In the genomic region with DNA sequence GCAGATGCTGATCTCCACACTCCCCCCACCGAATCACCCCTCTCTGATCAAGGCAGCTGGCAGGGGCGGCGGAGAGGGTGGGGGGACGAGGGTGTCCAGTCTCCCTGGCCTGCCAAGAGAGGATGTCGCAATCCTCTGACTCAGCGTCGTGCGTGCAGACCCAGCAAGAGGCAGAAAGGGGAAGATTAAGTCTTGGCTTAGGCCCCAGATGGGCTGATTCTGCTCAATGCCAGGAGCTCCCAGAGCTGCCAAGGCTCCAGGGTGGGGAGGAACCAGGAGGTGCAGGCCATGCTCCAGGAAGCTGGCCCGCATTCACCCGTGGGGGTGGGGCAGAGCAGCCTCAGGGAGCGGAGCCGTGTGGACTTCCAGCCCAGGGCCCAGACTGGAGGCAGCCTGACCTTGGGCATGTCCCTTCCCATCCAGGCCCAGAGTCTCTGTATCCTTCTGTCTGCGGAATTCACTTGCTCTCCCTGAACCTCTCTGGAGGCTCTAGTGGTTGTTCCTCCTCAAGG, we compare ENCODE assay signal across 8 cellular contexts. TPM values are rescaled to one million over a fixed set of nuclear protein-coding genes. Genes with fewer than 3 reads are reported as not detected.
DNase-seq lines count a peak whose midpoint lies in the region; ATAC-seq and TF ChIP-seq lines count a peak whose summit lies in the region.

No MANE protein-coding gene starts in this region.

- intact Hi-C loops in activated CD8-positive, alpha-beta T cell treated with anti-CD3 and anti-CD28 coated beads for 36 hours (cut with micrococcal nuclease) = no loop called here
- intact Hi-C loops in ascending aorta (cut with DNase I) = loop anchor here (2.0 kb wide), 2 partner anchors 15 to 17 kb away; no protein-coding TSS in a partner anchor

- no peaks in the 10 kb centered on the region for H3K36me3 Mint-ChIP-seq in activated CD8-positive, alpha-beta T cell treated with anti-CD3 and anti-CD28 coated beads for 36 hours (ENCODE audit: low read depth)
- no peaks in the 10 kb centered on the region for H3K36me3 Mint-ChIP-seq in activated CD8-positive, alpha-beta T cell treated with anti-CD3 and anti-CD28 coated beads, Interleukin-2, amount 10 ng/mL, durations not matched to agents 7 days and 5 days (ENCODE audit: low read depth)

- ATAC-seq in activated CD8-positive, alpha-beta T cell treated with anti-CD3 and anti-CD28 coated beads for 36 hours = peak; percentile 49
- no peak for ATAC-seq in activated CD8-positive, alpha-beta T cell treated with anti-CD3 and anti-CD28 coated beads, Interleukin-2, amount 10 ng/mL, durations not matched to agents 7 days and 5 days

- CTCF ChIA-PET in activated CD8-positive, alpha-beta T cell treated with anti-CD3 and anti-CD28 coated beads for 36 hours (lab: Charles Lee) = interaction anchor here (0.8 to 6.5 kb wide), 3 partner anchors 18 to 42 kb away, joined by 3 to 43 read pairs (median 7); no protein-coding TSS in a partner anchor
- CTCF ChIA-PET in activated CD8-positive, alpha-beta T cell treated with anti-CD3 and anti-CD28 coated beads, Interleukin-2, amount 10 ng/mL, durations not matched to agents 7 days and 5 days (lab: Charles Lee) = interaction anchor here (1.2 to 4.4 kb wide), 2 partner anchors 18 to 29 kb away, joined by 5 to 24 read pairs; no protein-coding TSS in a partner anchor

- H3K4me1 Mint-ChIP-seq in activated CD8-positive, alpha-beta T cell treated with anti-CD3 and anti-CD28 coated beads for 36 hours (ENCODE audit: low read depth) = peaks cover 17% of the 10 kb centered on the region
- peaks cover 38% of the 10 kb centered on the region for H3K4me1 Mint-ChIP-seq in activated CD8-positive, alpha-beta T cell treated with anti-CD3 and anti-CD28 coated beads, Interleukin-2, amount 10 ng/mL, durations not matched to agents 7 days and 5 days (ENCODE audit: low read depth)

- TF ChIP-seq CTCF in activated CD8-positive, alpha-beta T cell treated with anti-CD3 and anti-CD28 coated beads for 36 hours (IDR thresholded peaks at IDR 0.05) = no peak
- TF ChIP-seq CTCF in ascending aorta (IDR thresholded peaks at IDR 0.05) = no peak
- no peak for TF ChIP-seq CTCF in GM10266 (IDR thresholded peaks at IDR 0.05; ENCODE audit: control insufficient read depth, insufficient read depth, low read depth, missing control alignments)

- H3K36me3 ChIP-seq in ascending aorta (no peaks in the 10 kb centered on the region), rectal smooth muscle tissue (ENCODE audit: control insufficient read depth, insufficient read depth, low read length) (no peaks in the 10 kb centered on the region)

- no peak overlapping the region for H3K9ac ChIP-seq in rectal smooth muscle tissue (ENCODE audit: low read length)

- no peaks in the 10 kb centered on the region for H3K9me3 Mint-ChIP-seq in activated CD8-positive, alpha-beta T cell treated with anti-CD3 and anti-CD28 coated beads for 36 hours
- no peaks in the 10 kb centered on the region for H3K9me3 Mint-ChIP-seq in activated CD8-positive, alpha-beta T cell treated with anti-CD3 and anti-CD28 coated beads, Interleukin-2, amount 10 ng/mL, durations not matched to agents 7 days and 5 days (ENCODE audit: insufficient read depth)

- H3K4me3 ChIP-seq in ascending aorta (peak overlapping the region in 1 of 2 donors; percentile 17), rectal smooth muscle tissue (ENCODE audit: low read length) (peak overlapping the region; percentile 41)

- peaks cover 24 to 32% of the 10 kb centered on the region in 2 donors for H3K4me1 ChIP-seq in ascending aorta
- H3K4me1 ChIP-seq in rectal smooth muscle tissue (ENCODE audit: control insufficient read depth, insufficient read depth, low read length) = peaks cover 26% of the 10 kb centered on the region

- no peaks in the 10 kb centered on the region for H3K27me3 Mint-ChIP-seq in activated CD8-positive, alpha-beta T cell treated with anti-CD3 and anti-CD28 coated beads for 36 hours
- H3K27me3 Mint-ChIP-seq in activated CD8-positive, alpha-beta T cell treated with anti-CD3 and anti-CD28 coated beads, Interleukin-2, amount 10 ng/mL, durations not matched to agents 7 days and 5 days (ENCODE audit: low read depth) = peaks cover 5% of the 10 kb centered on the region

- H3K27ac ChIP-seq in ascending aorta = peak overlapping the region; percentile 82 to 83
- H3K27ac ChIP-seq in rectal smooth muscle tissue (ENCODE audit: low read depth, low read length) = peak overlapping the region; percentile 91

- no peak overlapping the region for H3K4me3 Mint-ChIP-seq in activated CD8-positive, alpha-beta T cell treated with anti-CD3 and anti-CD28 coated beads for 36 hours
- H3K4me3 Mint-ChIP-seq in activated CD8-positive, alpha-beta T cell treated with anti-CD3 and anti-CD28 coated beads, Interleukin-2, amount 10 ng/mL, durations not matched to agents 7 days and 5 days = no peak overlapping the region

- H3K9me3 ChIP-seq in ascending aorta = no peaks in the 10 kb centered on the region

- peak; percentile 46 for DNase-seq in activated CD8-positive, alpha-beta T cell treated with anti-CD3 and anti-CD28 coated beads for 36 hours
- DNase-seq in activated CD8-positive, alpha-beta T cell treated with anti-CD3 and anti-CD28 coated beads, Interleukin-2, amount 10 ng/mL, durations not matched to agents 7 days and 5 days = no peak
- peak; percentile 98 for DNase-seq in NCI-H460 (ENCODE audit: extremely low read depth, low read depth)
- DNase-seq in ascending aorta (ENCODE audit: low spot score in 2 of 2) = peak; percentile 97 to 99
- DNase-seq in hepatic stellate cell (ENCODE audit: low spot score) = peak; percentile 96
- no peak for DNase-seq in NCI-H146 treated with DMSO at 0.1 percent for 48 hours (lab: John Stamatoyannopoulos, UW; ENCODE audit: unreplicated experiment)
- DNase-seq in GM10266 (ENCODE audit: extremely low spot score) = no peak

- H3K27me3 ChIP-seq in ascending aorta (no peaks in the 10 kb centered on the region), rectal smooth muscle tissue (ENCODE audit: control insufficient read depth, insufficient read depth, low read length) (no peaks in the 10 kb centered on the region)

- H3K27ac Mint-ChIP-seq in activated CD8-positive, alpha-beta T cell treated with anti-CD3 and anti-CD28 coated beads for 36 hours = peak overlapping the region; percentile 46
- H3K27ac Mint-ChIP-seq in activated CD8-positive, alpha-beta T cell treated with anti-CD3 and anti-CD28 coated beads, Interleukin-2, amount 10 ng/mL, durations not matched to agents 7 days and 5 days = no peak overlapping the region

- POLR2A ChIA-PET in activated CD8-positive, alpha-beta T cell treated with anti-CD3 and anti-CD28 coated beads for 36 hours (lab: Charles Lee) = no interaction called here
- POLR2A ChIA-PET in activated CD8-positive, alpha-beta T cell treated with anti-CD3 and anti-CD28 coated beads, Interleukin-2, amount 10 ng/mL, durations not matched to agents 7 days and 5 days (lab: Charles Lee) = no interaction called here

RNA-seq across cellular contexts. Expression of a gene that starts 6.6 kb away (rescaled TPM):
- 10 to 100 TPM; 22.8 to 27.7 TPM for total RNA-seq in activated CD8-positive, alpha-beta T cell treated with anti-CD3 and anti-CD28 coated beads for 36 hours
- total RNA-seq in activated CD8-positive, alpha-beta T cell treated with anti-CD3 and anti-CD28 coated beads, Interleukin-2, amount 10 ng/mL, durations not matched to agents 7 days and 5 days = 10 to 100 TPM; 22.4 to 25.1 TPM
- total RNA-seq in NCI-H460 (2014; rRNA removed; shearing (Covaris generic)) = 12.6 and 16.5 TPM in 2 replicates
- 14.4 and 39.9 TPM in 2 replicates for polyA plus RNA-seq in NCI-H460 (2014; cell fraction: nucleus; rRNA removed)
- total RNA-seq in ascending aorta = 66.2 TPM

RNA-seq across cellular contexts. Expression of a gene that starts 35.8 kb away (rescaled TPM):
- total RNA-seq in activated CD8-positive, alpha-beta T cell treated with anti-CD3 and anti-CD28 coated beads for 36 hours = not detected
- total RNA-seq in activated CD8-positive, alpha-beta T cell treated with anti-CD3 and anti-CD28 coated beads, Interleukin-2, amount 10 ng/mL, durations not matched to agents 7 days and 5 days = not detected
- total RNA-seq in NCI-H460 (2014; rRNA removed; shearing (Covaris generic)) = not detected in 2 replicates
- polyA plus RNA-seq in NCI-H460 (2014; cell fraction: nucleus; rRNA removed) = not detected in 2 replicates
- not detected for total RNA-seq in ascending aorta

RNA-seq across cellular contexts. Expression of a gene that starts 42.9 kb away (rescaled TPM):
- total RNA-seq in activated CD8-positive, alpha-beta T cell treated with anti-CD3 and anti-CD28 coated beads for 36 hours = not detected
- total RNA-seq in activated CD8-positive, alpha-beta T cell treated with anti-CD3 and anti-CD28 coated beads, Interleukin-2, amount 10 ng/mL, durations not matched to agents 7 days and 5 days = not detected
- total RNA-seq in NCI-H460 (2014; rRNA removed; shearing (Covaris generic)) = not detected in 2 replicates
- not detected in 2 replicates for polyA plus RNA-seq in NCI-H460 (2014; cell fraction: nucleus; rRNA removed)
- total RNA-seq in ascending aorta = not detected

Comparison
In these comparisons a context has a peak if more than half of its experiments do, and no peak if none do; other contexts are left out.
1. DNase-seq: peak in activated CD8-positive, alpha-beta T cell treated with anti-CD3 and anti-CD28 coated beads for 36 hours (single experiment), NCI-H460 (single experiment), ascending aorta (2 of 2) and hepatic stellate cell (single experiment); none in activated CD8-positive, alpha-beta T cell treated with anti-CD3 and anti-CD28 coated beads, Interleukin-2, amount 10 ng/mL, durations not matched to agents 7 days and 5 days (single experiment), NCI-H146 treated with DMSO at 0.1 percent for 48 hours (single experiment) and GM10266 (single experiment).